25 cellular contexts compared by ENCODE assay signal in genomic region chr7:27670676-27671075, GRCh38. TPM values are rescaled to one million over a fixed set of nuclear protein-coding genes. Genes with fewer than 3 reads are reported as not detected.
DNase-seq lines count a peak whose midpoint lies in the region; ATAC-seq, FAIRE-seq and TF ChIP-seq lines count a peak whose summit lies in the region.
"Had no signal": no experiment of that assay in that cellular context is flagged by ENCODE, and none has a peak within 500 bp of the region (broad histone marks: within the 10 kb centered on the region; RNA-seq: fewer than 3 reads in every experiment).

No MANE protein-coding gene starts in this region.

- CTCF ChIA-PET in K562 (lab: Yijun Ruan, JAX; ENCODE audit: low intra/inter-chr PET ratio): no interaction called here

- intact Hi-C loops in K562 (cut with micrococcal nuclease) (no loop called here), thyroid gland (cut with DNase I) (no loop called here)

- no peak overlapping the region for H3K27ac Mint-ChIP-seq in osteocyte (ENCODE audit: unreplicated experiment)
- H3K27ac Mint-ChIP-seq: CD4-positive, CD25-positive, alpha-beta regulatory T cell had no signal

- H3K9me3 ChIP-seq in K562 (replicated peaks; ENCODE audit: control insufficient read depth, insufficient read depth, low read depth, low read length) (no peaks in the 10 kb centered on the region), thyroid gland (no peaks in the 10 kb centered on the region)
- H3K9me3 ChIP-seq: HAP-1, SJSA1 had no signal

- H3K4me1 Mint-ChIP-seq in osteocyte (ENCODE audit: unreplicated experiment): peaks cover 7% of the 10 kb centered on the region

- no peak for TF ChIP-seq RAD21 in K562 (CRISPR knock-in tag; conservative IDR thresholded peaks at IDR 0.05 in 1 of 2, IDR thresholded peaks at IDR 0.05 in 1 of 2)

- 0% methylated on average over 1 of the region's 2 CpGs for WGBS in K562 (ENCODE audit: insufficient coverage, low coverage, missing lambda C conversion rate)
- WGBS in thyroid gland, 2 donors: 59 to 97% methylated on average over 2 of the region's 2 CpGs

- H3K4me3 ChIP-seq in K562 (no peak overlapping the region), thyroid gland (replicated peaks in 1 of 3) (no peak overlapping the region)
- H3K4me3 ChIP-seq: BLaER1, HAP-1, SJSA1 had no signal

- no peak overlapping the region; the same call in 1 of the 2 replicates for H3K4me2 ChIP-seq in K562 (ENCODE audit: insufficient read depth, low read length)
- H3K4me2 ChIP-seq: BLaER1 had no signal

- TF ChIP-seq CTCF in K562 (IDR thresholded peaks at IDR 0.05 in 2 of 3, conservative IDR thresholded peaks at IDR 0.05 in 1 of 3; ENCODE audit: insufficient read depth in 2 of 3, low read depth in 1 of 3, low read length in 3 of 3) (no peak), thyroid gland (IDR thresholded peaks at IDR 0.05) (no peak), osteocyte (IDR thresholded peaks at IDR 0.05) (no peak)

- H3K9me1 ChIP-seq in K562 (ENCODE audit: control insufficient read depth, insufficient read depth, low read length): no peaks in the 10 kb centered on the region

- H3K79me2 ChIP-seq in K562 (ENCODE audit: control insufficient read depth, insufficient read depth, low read length): no peaks in the 10 kb centered on the region

- no peaks in the 10 kb centered on the region for H3K9me3 Mint-ChIP-seq in osteocyte (ENCODE audit: unreplicated experiment)
- H3K9me3 Mint-ChIP-seq: CD4-positive, CD25-positive, alpha-beta regulatory T cell had no signal

- no peak overlapping the region for H3K4me3 Mint-ChIP-seq in osteocyte (ENCODE audit: unreplicated experiment)
- H3K4me3 Mint-ChIP-seq: CD4-positive, CD25-positive, alpha-beta regulatory T cell had no signal

- no peaks in the 10 kb centered on the region for H3K27me3 ChIP-seq in K562 (ENCODE audit: control insufficient read depth in 2 of 2, insufficient read depth in 2 of 2, low read length in 2 of 2)
- H3K27me3 ChIP-seq in thyroid gland: no peaks in the 10 kb centered on the region
- H3K27me3 ChIP-seq: BLaER1, SJSA1 had no signal

- BruUV-seq in K562 (replicated peaks; lab: Mats Ljungman, UMichigan): no TSS peak

- no peak for TF ChIP-seq POLR2A in K562 (conservative IDR thresholded peaks at IDR 0.05)
- no peak for TF ChIP-seq POLR2A in thyroid gland (IDR thresholded peaks at IDR 0.05)

- no peaks in the 10 kb centered on the region for H4K20me1 ChIP-seq in K562 (replicated peaks; ENCODE audit: control insufficient read depth, insufficient read depth, low read length)
- H4K20me1 ChIP-seq: BLaER1 had no signal

- H3K36me3 Mint-ChIP-seq in osteocyte (ENCODE audit: unreplicated experiment): no peaks in the 10 kb centered on the region
- H3K36me3 Mint-ChIP-seq: CD4-positive, CD25-positive, alpha-beta regulatory T cell had no signal

- POLR2A ChIA-PET in K562 (lab: Yijun Ruan, JAX): interaction anchor here (0.9 kb wide), 1 partner anchor 131 kb away, joined by 4 read pairs; no protein-coding TSS in a partner anchor

- DNase-seq in EH (ENCODE audit: low read depth): peak; percentile 30
- DNase-seq in LHCN-M2 (ENCODE audit: low read depth): peak; percentile 19
- DNase-seq in K562 (ENCODE audit: extremely low read depth in 1 of 4, low spot score in 3 of 4): no peak
- no peak for DNase-seq in thyroid gland
- no peak for DNase-seq in osteocyte (ENCODE audit: extremely low spot score, unreplicated experiment)
- DNase-seq in activated T-cell treated with anti-CD3 and anti-CD28 coated beads, Interleukin-2, amount 50 U/mL, for 48 hours: no peak
- DNase-seq in NCI-H446 (lab: John Stamatoyannopoulos, UW): no peak
- DNase-seq: CD4-positive, CD25-positive, alpha-beta regulatory T cell; DMS153; DND-41; GOT3; KG1; NCI-H1092; NCI-H1436 treated with DMSO at 0.1 percent for 48 hours; NCI-H187 treated with DMSO at 0.1 percent for 48 hours; NCI-H2107; NCI-H524 treated with DMSO at 0.1 percent for 48 hours; NCI-H82; NK-92 treated with Interleukin-12 subunit alpha and Interleukin-12 subunit beta, amount 100 ng/mL, for 24 hours; PC-3; Right ventricle myocardium superior; RPMI8226 had no signal

- H3K27me3 Mint-ChIP-seq in osteocyte (ENCODE audit: unreplicated experiment): no peaks in the 10 kb centered on the region

- no peak for ATAC-seq in K562
- ATAC-seq: PC-3 had no signal

- H3K4me1 ChIP-seq in K562 (replicated peaks in 1 of 2; ENCODE audit: control insufficient read depth in 2 of 2, insufficient read depth in 2 of 2, low read length in 2 of 2) (peaks cover 0 to 10% of the 10 kb centered on the region in 2 experiments; a peak in 2 of 5 replicates), thyroid gland (no peaks in the 10 kb centered on the region)
- H3K4me1 ChIP-seq: BLaER1, HAP-1, SJSA1 had no signal

- in situ Hi-C loops in K562 (cut with MboI): no loop called here

- H3K27ac ChIP-seq in K562 (ENCODE audit: extremely low read depth, low read depth, low read length) (no peak overlapping the region), thyroid gland (no peak overlapping the region)
- H3K27ac ChIP-seq: BLaER1, SJSA1 had no signal

- no peak for TF ChIP-seq EP300 in K562 (IDR thresholded peaks at IDR 0.05; ENCODE audit: low read length)

- FAIRE-seq in K562 (lab: Jason Lieb, UNC): no peak

- no peaks in the 10 kb centered on the region for H3K36me3 ChIP-seq in K562 (ENCODE audit: control insufficient read depth, insufficient read depth, low read length)
- H3K36me3 ChIP-seq in thyroid gland: no peaks in the 10 kb centered on the region
- H3K36me3 ChIP-seq: BLaER1, HAP-1, SJSA1 had no signal

- H2AFZ ChIP-seq in K562 (ENCODE audit: low read depth, low read length): peak overlapping the region; percentile 67; the same call in 1 of the 2 replicates

- no peak overlapping the region for H3K9ac ChIP-seq in K562 (ENCODE audit: insufficient read depth in 1 of 2, low read depth in 2 of 2, low read length in 2 of 2)
- H3K9ac ChIP-seq: BLaER1 had no signal

TF ChIP-seq in K562, 482 proteins besides CTCF, POLR2A, EP300 and RAD21:
- TF ChIP-seq MEF2D (tag; conservative IDR thresholded peaks at IDR 0.05; ENCODE audit: low read depth) (no peak), ATF3 (IDR thresholded peaks at IDR 0.05) (peak; percentile 50), ATF3 (CRISPR knock-in tag; conservative IDR thresholded peaks at IDR 0.05) (no peak), TFAP4 (CRISPR knock-in tag; IDR thresholded peaks at IDR 0.05; ENCODE audit: borderline replicate concordance) (no peak), ZNF384 (IDR thresholded peaks at IDR 0.05; ENCODE audit: low read depth, low read length) (0 out of 2 replicates have a peak, but pooled peaks have one; percentile 25), EHMT2 (IDR thresholded peaks at IDR 0.05) (no peak)

RNA-seq across cellular contexts. Expression of gene HIBADH, which starts 8.0 kb away (rescaled TPM):
- total RNA-seq in LHCN-M2 (2014; rRNA removed): 91.4 and 99.7 TPM in 2 replicates
- 80.3 TPM for polyA plus RNA-seq in LHCN-M2 (2012)
- total RNA-seq in K562 (2011; cell fraction: chromatin; rRNA removed; ENCODE audit: low replicate concordance): 13.1 and 31.6 TPM in 2 replicates
- 6.7 and 8.3 TPM in 2 replicates for total RNA-seq in K562 (2011; cell fraction: nucleolus; rRNA removed)
- 16.2 and 18.0 TPM in 2 replicates for total RNA-seq in K562 (2011; cell fraction: nucleoplasm; rRNA removed)
- 38.0 and 40.2 TPM in 2 replicates for total RNA-seq in K562 (2014; rRNA removed)
- 36.9 and 41.2 TPM in 2 replicates for total RNA-seq in K562 (2014; rRNA removed; fragmentation: Illumina TruSeq; extraction: Trizol)
- 35.4 and 36.0 TPM in 2 replicates for total RNA-seq in K562 (2015; rRNA removed; fragmentation: Illumina TruSeq; extraction: Trizol)
- 28.9 and 29.4 TPM in 2 replicates for total RNA-seq in K562 (2021)
- 57.8 and 67.8 TPM in 2 replicates for polyA plus RNA-seq in K562 (2011; rRNA removed)
- 26.6 and 49.6 TPM in 2 replicates for polyA plus RNA-seq in K562 (2011; cell fraction: cytosol; rRNA removed)
- 14.5 and 23.0 TPM in 2 replicates for polyA plus RNA-seq in K562 (2011; cell fraction: nucleus; rRNA removed)
- 29.4 and 32.4 TPM in 2 replicates for polyA plus RNA-seq in K562 (2012)
- 38.5 and 51.0 TPM in 2 replicates for polyA plus RNA-seq in K562 (2014; fragmentation: Illumina TruSeq; extraction: Trizol)
- 10 to 100 TPM; 10.7 to 13.9 TPM for polyA plus RNA-seq in K562 (2014; fragmentation: Nextera tagmentation; extraction: Ambion mirVana)
- polyA plus RNA-seq in K562 (2014; rRNA removed): 45.3 and 46.7 TPM in 2 replicates
- 32.3 and 38.1 TPM in 2 replicates for polyA minus RNA-seq in K562 (2011; rRNA and poly(A)+ RNA removed)
- polyA minus RNA-seq in K562 (2011; cell fraction: cytosol; rRNA and poly(A)+ RNA removed): 14.6 and 14.9 TPM in 2 replicates
- polyA minus RNA-seq in K562 (2011; cell fraction: nucleus; rRNA and poly(A)+ RNA removed): 11.2 and 16.2 TPM in 2 replicates
- 10 to 100 TPM; 73.7 to 99.9 (median 84.4) TPM for total RNA-seq in thyroid gland
- 31.9 and 34.4 TPM in 2 replicates for total RNA-seq in osteocyte

Comparison
In these comparisons a context has a peak if more than half of its experiments do, and no peak if none do; other contexts are left out.
1. DNase-seq: peak in EH (single experiment) and LHCN-M2 (single experiment); none in K562 (0 of 4), thyroid gland (0 of 2), osteocyte (single experiment), activated T-cell treated with anti-CD3 and anti-CD28 coated beads, Interleukin-2, amount 50 U/mL, for 48 hours (0 of 2) and NCI-H446 (0 of 2).